Comparison of ENCODE assay signal across 15 cellular contexts in the genomic region with DNA sequence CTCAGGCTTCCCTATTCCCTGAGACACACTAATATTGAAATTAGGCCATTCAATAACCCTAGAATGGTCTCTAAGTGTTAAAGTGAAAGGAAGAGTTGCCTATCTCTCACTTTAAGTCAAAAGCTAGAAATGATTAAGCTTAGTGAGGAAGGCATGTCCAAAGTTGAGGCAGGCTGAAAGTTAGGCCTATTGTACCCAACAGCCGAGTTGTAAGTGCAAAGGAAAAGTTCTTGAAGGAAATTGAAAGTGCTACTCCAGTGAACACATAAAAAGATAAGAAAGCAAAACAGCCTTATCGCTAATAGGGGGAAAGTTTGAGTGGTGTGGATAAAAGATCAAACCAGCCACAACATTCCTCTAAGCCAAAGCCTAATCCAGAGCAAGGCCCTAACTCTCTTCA.
DNase-seq lines count a peak whose midpoint lies in the region; ATAC-seq and TF ChIP-seq lines count a peak whose summit lies in the region.
"Had no signal": no experiment of that assay in that cellular context is flagged by ENCODE, and none has a peak within 500 bp of the region (broad histone marks: within the 10 kb centered on the region; RNA-seq: fewer than 3 reads in every experiment).

No MANE protein-coding gene starts in this region.

- no peak overlapping the region for H3K27ac Mint-ChIP-seq in activated T-cell treated with anti-CD3 and anti-CD28 coated beads, Interleukin-2, amount 50 U/mL, for 72 hours
- H3K27ac Mint-ChIP-seq in activated T-helper 17 cell treated with anti-CD3 and anti-CD28 coated beads, Interleukin-2, amount 50 U/mL, for 72 hours: peak overlapping the region; percentile 9
- H3K27ac Mint-ChIP-seq in stimulated activated effector memory CD8-positive, alpha-beta T cell treated with anti-CD3 and anti-CD28 coated beads, Interleukin-12 subunit alpha, Interleukin-12 subunit beta, amount 100 ng/mL, for 72 hours: no peak overlapping the region

- H3K4me3 Mint-ChIP-seq in activated T-cell treated with anti-CD3 and anti-CD28 coated beads, Interleukin-2, amount 50 U/mL, for 72 hours: peak overlapping the region; percentile 27 to 55
- peak overlapping the region; percentile 49 for H3K4me3 Mint-ChIP-seq in activated T-helper 17 cell treated with anti-CD3 and anti-CD28 coated beads, Interleukin-2, amount 50 U/mL, for 72 hours
- H3K4me3 Mint-ChIP-seq in stimulated activated effector memory CD8-positive, alpha-beta T cell treated with anti-CD3 and anti-CD28 coated beads, Interleukin-12 subunit alpha, Interleukin-12 subunit beta, amount 100 ng/mL, for 72 hours: no peak overlapping the region
- H3K4me3 Mint-ChIP-seq: neural crest cell had no signal

- TF ChIP-seq CTCF in coronary artery (IDR thresholded peaks at IDR 0.05): no peak
- TF ChIP-seq CTCF in esophagus muscularis mucosa (IDR thresholded peaks at IDR 0.05): no peak

- peaks cover 34% of the 10 kb centered on the region for H3K4me1 Mint-ChIP-seq in activated T-cell treated with anti-CD3 and anti-CD28 coated beads, Interleukin-2, amount 50 U/mL, for 72 hours (ENCODE audit: low read depth)
- peaks cover 23% of the 10 kb centered on the region for H3K4me1 Mint-ChIP-seq in activated T-helper 17 cell treated with anti-CD3 and anti-CD28 coated beads, Interleukin-2, amount 50 U/mL, for 72 hours
- H3K4me1 Mint-ChIP-seq in stimulated activated effector memory CD8-positive, alpha-beta T cell treated with anti-CD3 and anti-CD28 coated beads, Interleukin-12 subunit alpha, Interleukin-12 subunit beta, amount 100 ng/mL, for 72 hours: peaks cover 10% of the 10 kb centered on the region
- H3K4me1 Mint-ChIP-seq: neural crest cell had no signal

- H3K36me3 Mint-ChIP-seq in activated T-cell treated with anti-CD3 and anti-CD28 coated beads, Interleukin-2, amount 50 U/mL, for 72 hours (ENCODE audit: insufficient read depth in 2 of 2): peaks cover 10 to 14% of the 10 kb centered on the region in 2 donors
- H3K36me3 Mint-ChIP-seq in activated T-helper 17 cell treated with anti-CD3 and anti-CD28 coated beads, Interleukin-2, amount 50 U/mL, for 72 hours (ENCODE audit: low read depth): no peaks in the 10 kb centered on the region
- no peaks in the 10 kb centered on the region for H3K36me3 Mint-ChIP-seq in stimulated activated effector memory CD8-positive, alpha-beta T cell treated with anti-CD3 and anti-CD28 coated beads, Interleukin-12 subunit alpha, Interleukin-12 subunit beta, amount 100 ng/mL, for 72 hours

- H3K27ac ChIP-seq in coronary artery: no peak overlapping the region
- no peak overlapping the region for H3K27ac ChIP-seq in esophagus muscularis mucosa (replicated peaks in 1 of 4)
- H3K27ac ChIP-seq: adrenal gland, gastroesophageal sphincter, lower lobe of right lung, SJCRH30 had no signal

- no peaks in the 10 kb centered on the region for H3K4me1 ChIP-seq in esophagus muscularis mucosa
- H3K4me1 ChIP-seq: adrenal gland, gastroesophageal sphincter, SJCRH30 had no signal

- no peak for DNase-seq in activated T-cell treated with anti-CD3 and anti-CD28 coated beads, Interleukin-2, amount 50 U/mL, for 72 hours
- DNase-seq in activated T-cell treated with anti-CD3 and anti-CD28 coated beads, Interleukin-2, amount 50 U/mL, for 1 hour: no peak
- DNase-seq in stimulated activated effector memory CD8-positive, alpha-beta T cell treated with anti-CD3 and anti-CD28 coated beads, Interleukin-12 subunit alpha, Interleukin-12 subunit beta, amount 100 ng/mL, for 72 hours (ENCODE audit: low spot score in 2 of 2): no peak
- no peak for DNase-seq in NCI-H1105 (lab: John Stamatoyannopoulos, UW)
- no peak for DNase-seq in coronary artery (ENCODE audit: low spot score)
- DNase-seq in esophagus muscularis mucosa (ENCODE audit: extremely low spot score): no peak
- DNase-seq: adrenal gland, GDM1, lower lobe of right lung, NCI-H1694 treated with DMSO at 0.1 percent for 48 hours, SJCRH30 had no signal

- 94% methylated on average over 2 of the region's 2 CpGs for WGBS in esophagus muscularis mucosa

- H3K4me3 ChIP-seq in coronary artery (no peak overlapping the region), esophagus muscularis mucosa (no peak overlapping the region)
- H3K4me3 ChIP-seq: adrenal gland, gastroesophageal sphincter, lower lobe of right lung, SJCRH30 had no signal

- H3K9me3 Mint-ChIP-seq in activated T-cell treated with anti-CD3 and anti-CD28 coated beads, Interleukin-2, amount 50 U/mL, for 72 hours: peaks cover 5% of the 10 kb centered on the region in 2 donors
- peaks cover 5% of the 10 kb centered on the region for H3K9me3 Mint-ChIP-seq in activated T-helper 17 cell treated with anti-CD3 and anti-CD28 coated beads, Interleukin-2, amount 50 U/mL, for 72 hours
- peaks cover 3% of the 10 kb centered on the region for H3K9me3 Mint-ChIP-seq in stimulated activated effector memory CD8-positive, alpha-beta T cell treated with anti-CD3 and anti-CD28 coated beads, Interleukin-12 subunit alpha, Interleukin-12 subunit beta, amount 100 ng/mL, for 72 hours

- TF ChIP-seq POLR2A in esophagus muscularis mucosa (IDR thresholded peaks at IDR 0.05; ENCODE audit: low read depth): no peak

- peak; percentile 82 to 85 for ATAC-seq in activated T-cell treated with anti-CD3 and anti-CD28 coated beads, Interleukin-2, amount 50 U/mL, for 72 hours (replicated peaks in 1 of 2)
- ATAC-seq in HG02610 (IDR thresholded peaks at IDR 0.05; ENCODE audit: unreplicated experiment): peak; percentile 64
- ATAC-seq in activated T-helper 17 cell treated with anti-CD3 and anti-CD28 coated beads, Interleukin-2, amount 50 U/mL, for 72 hours (replicated peaks): peak; percentile 92
- ATAC-seq in stimulated activated effector memory CD8-positive, alpha-beta T cell treated with anti-CD3 and anti-CD28 coated beads, Interleukin-12 subunit alpha, Interleukin-12 subunit beta, amount 100 ng/mL, for 72 hours: peak; percentile 78
- ATAC-seq: gastroesophageal sphincter, lower lobe of right lung had no signal

- no peaks in the 10 kb centered on the region for H3K27me3 ChIP-seq in esophagus muscularis mucosa
- H3K27me3 ChIP-seq: adrenal gland, gastroesophageal sphincter, SJCRH30 had no signal

- intact Hi-C loops in esophagus muscularis mucosa (cut with DNase I): no loop called here

- TF ChIP-seq EP300 in esophagus muscularis mucosa (IDR thresholded peaks at IDR 0.05): no peak

- no peaks in the 10 kb centered on the region for H3K27me3 Mint-ChIP-seq in activated T-cell treated with anti-CD3 and anti-CD28 coated beads, Interleukin-2, amount 50 U/mL, for 72 hours (ENCODE audit: low read depth)
- no peaks in the 10 kb centered on the region for H3K27me3 Mint-ChIP-seq in activated T-helper 17 cell treated with anti-CD3 and anti-CD28 coated beads, Interleukin-2, amount 50 U/mL, for 72 hours

- H3K36me3 ChIP-seq in esophagus muscularis mucosa: no peaks in the 10 kb centered on the region
- H3K36me3 ChIP-seq: adrenal gland, lower lobe of right lung had no signal

- H3K9me3 ChIP-seq in esophagus muscularis mucosa: peaks cover 0 to 14% (median 9%) of the 10 kb centered on the region in 4 donors
- H3K9me3 ChIP-seq: adrenal gland, lower lobe of right lung, SJCRH30 had no signal
